ENCODE assay signal across 8 cellular contexts in genomic region chr6:26025894-26026832, GRCh38.
DNase-seq lines count a peak whose midpoint lies in the region; ATAC-seq, FAIRE-seq and TF ChIP-seq lines count a peak whose summit lies in the region.

No MANE protein-coding gene starts in this region.

- no peaks in the 10 kb centered on the region for H3K9me3 ChIP-seq in SK-N-SH
- no peaks in the 10 kb centered on the region for H3K9me3 ChIP-seq in pancreas
- no peaks in the 10 kb centered on the region for H3K9me3 ChIP-seq in upper lobe of left lung

- H3K27ac ChIP-seq in SK-N-SH (ENCODE audit: low read depth in 2 of 2, low read length in 1 of 2) (peak overlapping the region; percentile 92 to 99), pancreas (peak overlapping the region; percentile 77 to 94 (median 88)), upper lobe of left lung (peak overlapping the region; percentile 89 to 97 (median 93))

- H3K9me2 ChIP-seq in SK-N-SH, result no peaks in the 10 kb centered on the region

- H3K9ac ChIP-seq in SK-N-SH, result peak overlapping the region; percentile 73

- TF ChIP-seq EP300 in SK-N-SH (IDR thresholded peaks at IDR 0.05; ENCODE audit: borderline replicate concordance in 1 of 2, low read depth in 1 of 2, low read length in 1 of 2) (peak in 1 of 2 experiments; percentile 22; a peak in 1 of 4 replicates), upper lobe of left lung (IDR thresholded peaks at IDR 0.05) (no peak)

- WGBS in SK-N-SH (ENCODE audit: low lambda C conversion rate), result 2% methylated on average over 16 of the region's 23 CpGs
- 1 to 2% methylated on average over 23 of the region's 23 CpGs for WGBS in pancreas, 2 donors
- 2% methylated on average over 22 to 23 of the region's 23 CpGs for WGBS in upper lobe of left lung, 2 donors

- peak overlapping the region; percentile 98 for H3K27ac Mint-ChIP-seq in activated naive CD4-positive, alpha-beta T cell treated with anti-CD3 and anti-CD28 coated beads, Interleukin-2, amount 50 U/mL, for 72 hours

- TF ChIP-seq CTCF in SK-N-SH (IDR thresholded peaks at IDR 0.05) (peak; percentile 91), pancreas (IDR thresholded peaks at IDR 0.05) (peak; percentile 54 to 86 (median 75)), upper lobe of left lung (IDR thresholded peaks at IDR 0.05) (peak; percentile 82 to 93 (median 86))

- peak; percentile 76 for DNase-seq in GM03348 (ENCODE audit: low spot score)
- DNase-seq in NCI-H1092 (lab: John Stamatoyannopoulos, UW), result peak; percentile 87
- peak; percentile 59 for DNase-seq in SK-N-SH
- peak; percentile 87 to 91 for DNase-seq in activated naive CD4-positive, alpha-beta T cell treated with anti-CD3 and anti-CD28 coated beads, Interleukin-2, amount 50 U/mL, for 72 hours (ENCODE audit: low spot score in 2 of 2)
- DNase-seq in Right ventricle myocardium superior, result peak; percentile 96
- peak; percentile 87 to 97 (median 94) for DNase-seq in pancreas
- peak in 1 of 2 donors; percentile 99 for DNase-seq in upper lobe of left lung

- H3K4me2 ChIP-seq in SK-N-SH, result peak overlapping the region; percentile 82

- peaks cover 2 to 6% of the 10 kb centered on the region in 2 donors for H3K36me3 Mint-ChIP-seq in activated naive CD4-positive, alpha-beta T cell treated with anti-CD3 and anti-CD28 coated beads, Interleukin-2, amount 50 U/mL, for 72 hours

- H3K4me3 ChIP-seq in SK-N-SH (ENCODE audit: low read depth in 2 of 2, low read length in 1 of 2), result peak overlapping the region; percentile 70 to 89
- H3K4me3 ChIP-seq in pancreas, result peak overlapping the region; percentile 38 to 58 (median 54)
- H3K4me3 ChIP-seq in upper lobe of left lung, result peak overlapping the region; percentile 24 to 70 (median 64)

- TF ChIP-seq RAD21 in SK-N-SH (IDR thresholded peaks at IDR 0.05; ENCODE audit: low read length), result peak; percentile 24; the same call in 1 of the 2 replicates

- peaks cover 52% of the 10 kb centered on the region for H3F3A ChIP-seq in SK-N-SH (replicated peaks; ENCODE audit: insufficient read depth)

- intact Hi-C loops in Right ventricle myocardium superior (cut with DNase I) (no loop called here), pancreas (cut with DNase I) (no loop called here)

- H3K36me3 ChIP-seq in SK-N-SH (replicated peaks in 1 of 2; ENCODE audit: control insufficient read depth in 1 of 2, insufficient read depth in 2 of 2, low read length in 1 of 2) (no peaks in the 10 kb centered on the region), pancreas (no peaks in the 10 kb centered on the region), upper lobe of left lung (no peaks in the 10 kb centered on the region)

- peaks cover 15 to 34% of the 10 kb centered on the region in 2 experiments; a peak in 3 of 4 replicates for H3K4me1 ChIP-seq in SK-N-SH (ENCODE audit: control insufficient read depth in 1 of 2, insufficient read depth in 2 of 2, low read depth in 1 of 2, low read length in 1 of 2)
- H3K4me1 ChIP-seq in pancreas, result peaks cover 4 to 17% (median 6%) of the 10 kb centered on the region in 3 donors
- H3K4me1 ChIP-seq in upper lobe of left lung, result peaks cover 7 to 33% (median 19%) of the 10 kb centered on the region in 4 donors

- peak in 3 of 4 donors; percentile 35 to 65 (median 43) for TF ChIP-seq POLR2A in upper lobe of left lung (IDR thresholded peaks at IDR 0.05)

- H4K20me1 ChIP-seq in SK-N-SH (ENCODE audit: insufficient read depth), result no peaks in the 10 kb centered on the region

- no peaks in the 10 kb centered on the region for H3K9me3 Mint-ChIP-seq in activated naive CD4-positive, alpha-beta T cell treated with anti-CD3 and anti-CD28 coated beads, Interleukin-2, amount 50 U/mL, for 72 hours

- CTCF ChIA-PET in SK-N-SH (lab: Yijun Ruan, JAX), result interaction anchor here (0.6 to 2.3 kb wide), 12 partner anchors 10 to 1867 kb away, joined by 3 to 19 read pairs (median 4); a partner anchor contains a TSS

- no peaks in the 10 kb centered on the region for H3K27me3 ChIP-seq in SK-N-SH (ENCODE audit: insufficient read depth)
- no peaks in the 10 kb centered on the region for H3K27me3 ChIP-seq in pancreas
- no peaks in the 10 kb centered on the region for H3K27me3 ChIP-seq in upper lobe of left lung

- H3K79me2 ChIP-seq in SK-N-SH (ENCODE audit: insufficient read depth), result no peaks in the 10 kb centered on the region

- no peak overlapping the region for H2AFZ ChIP-seq in SK-N-SH (ENCODE audit: low read depth)

- ATAC-seq in HG02571 (IDR thresholded peaks at IDR 0.05; ENCODE audit: unreplicated experiment) (peak; percentile 44), Right ventricle myocardium superior (ENCODE audit: poor library complexity) (peak; percentile 75), pancreas (peak; percentile 75 to 78 (median 76)), upper lobe of left lung (ENCODE audit: low FRiP score in 2 of 2) (peak; percentile 78 to 87)
- ATAC-seq in activated naive CD4-positive, alpha-beta T cell treated with anti-CD3 and anti-CD28 coated beads, Interleukin-2, amount 50 U/mL, for 72 hours, result peak; percentile 36 to 43

- POLR2A ChIA-PET in SK-N-SH (lab: Yijun Ruan, JAX), result interaction anchor here (0.7 to 4.8 kb wide), 32 partner anchors 9 to 1867 kb away, joined by 3 to 101 read pairs (median 8); a partner anchor contains a TSS

- FAIRE-seq in pancreas (lab: Jason Lieb, UNC), result no peak

TF ChIP-seq in SK-N-SH, 30 proteins besides CTCF, POLR2A, EP300 and RAD21 (continues in another document):
- no peak for TF ChIP-seq MEF2A (IDR thresholded peaks at IDR 0.05; ENCODE audit: borderline replicate concordance, low read depth)
- peak; percentile 61; the same call in 1 of the 2 replicates for TF ChIP-seq TAF1 (IDR thresholded peaks at IDR 0.05; ENCODE audit: borderline replicate concordance, low read depth, low read length)
- TF ChIP-seq EZH2phosphoT487 (IDR thresholded peaks at IDR 0.05; ENCODE audit: borderline replicate concordance, low read depth), result no peak
- peak; percentile 0; the same call in 1 of the 2 replicates for TF ChIP-seq POLR2AphosphoS5 (IDR thresholded peaks at IDR 0.05; ENCODE audit: low read depth, low read length)
- peak; percentile 51; the same call in 1 of the 2 replicates for TF ChIP-seq RFX5 (IDR thresholded peaks at IDR 0.05; ENCODE audit: low read length)
- TF ChIP-seq PBX3 (IDR thresholded peaks at IDR 0.05), result peak; percentile 18; the same call in 1 of the 2 replicates
- TF ChIP-seq TCF12 (IDR thresholded peaks at IDR 0.05), result peak; percentile 44; the same call in 1 of the 2 replicates
- TF ChIP-seq USF1 (IDR thresholded peaks at IDR 0.05; ENCODE audit: borderline replicate concordance, low read depth), result no peak
- TF ChIP-seq SMC3 (IDR thresholded peaks at IDR 0.05; ENCODE audit: low read depth, low read length), result no peak
- no peak for TF ChIP-seq REST (IDR thresholded peaks at IDR 0.05; ENCODE audit: low read depth, low read length)
- TF ChIP-seq JUND (IDR thresholded peaks at IDR 0.05), result peak; percentile 29; the same call in 1 of the 2 replicates
- TF ChIP-seq NRF1 (IDR thresholded peaks at IDR 0.05; ENCODE audit: low read depth, low read length), result no peak
- peak; percentile 32; the same call in 1 of the 2 replicates for TF ChIP-seq IRF3 (IDR thresholded peaks at IDR 0.05; ENCODE audit: low read depth, low read length)
